14 cellular contexts compared by ENCODE assay signal in genomic region chr2:240329778-240330177, GRCh38.
DNase-seq lines count a peak whose midpoint lies in the region; ATAC-seq and TF ChIP-seq lines count a peak whose summit lies in the region.
"Had no signal": no experiment of that assay in that cellular context is flagged by ENCODE, and none has a peak within 500 bp of the region (broad histone marks: within the 10 kb centered on the region; RNA-seq: fewer than 3 reads in every experiment).

No MANE protein-coding gene starts in this region.

- no peak for TF ChIP-seq CTCF in coronary artery (IDR thresholded peaks at IDR 0.05)
- no peak for TF ChIP-seq CTCF in H9 (conservative IDR thresholded peaks at IDR 0.05)

- H2AK5ac ChIP-seq in neuronal stem cell (ENCODE audit: low read depth, low read length): peak overlapping the region; percentile 10
- no peak overlapping the region for H2AK5ac ChIP-seq in H9 (ENCODE audit: insufficient read length, low read length)

- no peaks in the 10 kb centered on the region for H3K4me1 Mint-ChIP-seq in activated CD8-positive, alpha-beta memory T cell treated with anti-CD3 and anti-CD28 coated beads, Interleukin-2, amount 10 ng/mL, durations not matched to agents 7 days and 5 days
- peaks cover 8 to 13% of the 10 kb centered on the region in 2 experiments; a peak in 3 of 4 replicates for H3K4me1 Mint-ChIP-seq in H9
- H3K4me1 Mint-ChIP-seq: CD4-positive, alpha-beta memory T cell had no signal

- H2AFZ ChIP-seq in neuronal stem cell (ENCODE audit: low read length) (no peak overlapping the region), H9 (ENCODE audit: low read length) (no peak overlapping the region)

- no peaks in the 10 kb centered on the region for H3K36me3 Mint-ChIP-seq in activated CD8-positive, alpha-beta memory T cell treated with anti-CD3 and anti-CD28 coated beads, Interleukin-2, amount 10 ng/mL, durations not matched to agents 7 days and 5 days
- no peaks in the 10 kb centered on the region for H3K36me3 Mint-ChIP-seq in H9 (ENCODE audit: insufficient read depth in 1 of 3, low read depth in 3 of 3)
- H3K36me3 Mint-ChIP-seq: CD4-positive, alpha-beta memory T cell had no signal

- no peak overlapping the region for H3T11ph ChIP-seq in H9 (ENCODE audit: low read length)

- H3K27me3 ChIP-seq in neuronal stem cell (ENCODE audit: control insufficient read depth in 3 of 3, insufficient read depth in 3 of 3, low read depth in 1 of 3, low read length in 3 of 3) (peaks cover 0 to 2% (median 0%) of the 10 kb centered on the region in 3 experiments), H9 (ENCODE audit: insufficient read depth, low read length) (no peaks in the 10 kb centered on the region)

- H3K23me2 ChIP-seq in H9 (ENCODE audit: insufficient read length, low read depth, low read length, poor library complexity, severe bottlenecking): no peaks in the 10 kb centered on the region

- H4K8ac ChIP-seq in neuronal stem cell (ENCODE audit: low read depth, low read length): no peak overlapping the region
- no peak overlapping the region for H4K8ac ChIP-seq in H9 (replicated peaks; ENCODE audit: insufficient read length, low read depth, low read length)

- H3K27me3 Mint-ChIP-seq in activated CD8-positive, alpha-beta memory T cell treated with anti-CD3 and anti-CD28 coated beads, Interleukin-2, amount 10 ng/mL, durations not matched to agents 7 days and 5 days: peaks cover 3% of the 10 kb centered on the region
- H3K27me3 Mint-ChIP-seq in H9 (ENCODE audit: low read depth): peaks cover 7% of the 10 kb centered on the region; the same call in 1 of the 2 replicates

- H3K79me2 ChIP-seq in H9 (ENCODE audit: insufficient read depth, low read length): no peaks in the 10 kb centered on the region

- H4K91ac ChIP-seq in neuronal stem cell (ENCODE audit: low read depth, low read length, poor library complexity) (no peak overlapping the region), H9 (ENCODE audit: insufficient read length, low read depth, low read length) (no peak overlapping the region)

- no CpG with 5 or more reads among the region's 6 CpGs for WGBS in neuronal stem cell (ENCODE audit: extremely low coverage in 2 of 2, insufficient read length in 2 of 2, insufficient replicate concordance in 1 of 2), 2 donors
- WGBS in H9 (ENCODE audit: extremely low coverage, insufficient read length, low lambda C conversion rate): no CpG with 5 or more reads among the region's 6 CpGs

- H3K4me3 Mint-ChIP-seq in activated CD8-positive, alpha-beta memory T cell treated with anti-CD3 and anti-CD28 coated beads, Interleukin-2, amount 10 ng/mL, durations not matched to agents 7 days and 5 days: no peak overlapping the region
- H3K4me3 Mint-ChIP-seq in H9: no peak overlapping the region
- H3K4me3 Mint-ChIP-seq: CD4-positive, alpha-beta memory T cell; HFFc6 had no signal

- no peak overlapping the region for H3K4me2 ChIP-seq in neuronal stem cell (ENCODE audit: insufficient read depth, low read length, poor library complexity, severe bottlenecking)
- no peak overlapping the region for H3K4me2 ChIP-seq in H9 (ENCODE audit: insufficient read depth, insufficient read length, low read length)

- H3K36me3 ChIP-seq in neuronal stem cell (replicated peaks in 1 of 2; ENCODE audit: control insufficient read depth in 2 of 2, insufficient read depth in 2 of 2, low read length in 2 of 2): no peaks in the 10 kb centered on the region
- H3K36me3 ChIP-seq: BE2C had no signal

- H3K4me3 ChIP-seq in coronary artery (no peak overlapping the region), neuronal stem cell (ENCODE audit: low read length in 2 of 2) (no peak overlapping the region)

- H3K27ac ChIP-seq in coronary artery (no peak overlapping the region), neuronal stem cell (replicated peaks; ENCODE audit: low read length) (no peak overlapping the region), H9 (ENCODE audit: insufficient read length, low read depth, low read length) (no peak overlapping the region)
- H3K27ac ChIP-seq: C4-2B had no signal

- H2BK20ac ChIP-seq in H9 (ENCODE audit: low read depth, low read length, poor library complexity, severe bottlenecking): no peak overlapping the region

- H2BK5ac ChIP-seq in neuronal stem cell (ENCODE audit: low read length): peak overlapping the region; percentile 91
- no peak overlapping the region for H2BK5ac ChIP-seq in H9 (ENCODE audit: insufficient read length, low read length)

- H3K9ac ChIP-seq in neuronal stem cell (ENCODE audit: low read depth, low read length, poor library complexity) (no peak overlapping the region), H9 (ENCODE audit: extremely low read depth, insufficient read length, low read length) (no peak overlapping the region)

- H3K56ac ChIP-seq in H9 (ENCODE audit: insufficient read length, low read depth, low read length): no peak overlapping the region

- no peak for ATAC-seq in activated CD8-positive, alpha-beta memory T cell treated with anti-CD3 and anti-CD28 coated beads, Interleukin-2, amount 10 ng/mL, durations not matched to agents 7 days and 5 days

- H2BK120ac ChIP-seq in neuronal stem cell (ENCODE audit: low read depth, low read length): no peak overlapping the region
- H2BK120ac ChIP-seq in H9 (ENCODE audit: low read depth, low read length, poor library complexity, severe bottlenecking): no peak overlapping the region

- CTCF ChIA-PET in activated CD8-positive, alpha-beta memory T cell treated with anti-CD3 and anti-CD28 coated beads, Interleukin-2, amount 10 ng/mL, durations not matched to agents 7 days and 5 days (lab: Charles Lee): no interaction called here

- DNase-seq in activated CD8-positive, alpha-beta memory T cell treated with anti-CD3 and anti-CD28 coated beads, Interleukin-2, amount 10 ng/mL, durations not matched to agents 7 days and 5 days: peak; percentile 34
- DNase-seq in activated CD8-positive, alpha-beta memory T cell treated with anti-CD3 and anti-CD28 coated beads, Interleukin-2, amount 50 U/mL, for 48 hours: no peak
- peak; percentile 46 for DNase-seq in coronary artery (ENCODE audit: low spot score)
- DNase-seq in neuronal stem cell (ENCODE audit: low spot score): no peak
- no peak for DNase-seq in KBM-7
- no peak for DNase-seq in AG08395 (ENCODE audit: low spot score)
- DNase-seq in H9: no peak
- DNase-seq: BE2C; CD4-positive, alpha-beta memory T cell; DND-41; GF-D8; HCEC 1CT; HFFc6 had no signal

- H3K4ac ChIP-seq in neuronal stem cell (ENCODE audit: low read length) (no peak overlapping the region), H9 (ENCODE audit: low read depth, low read length) (no peak overlapping the region)

- H2BK12ac ChIP-seq in neuronal stem cell (ENCODE audit: low read length) (no peak overlapping the region), H9 (ENCODE audit: insufficient read length, low read depth, low read length) (no peak overlapping the region)

- peaks cover 3 to 5% of the 10 kb centered on the region in 2 donors for H3K9me3 ChIP-seq in neuronal stem cell (replicated peaks in 1 of 2; ENCODE audit: control insufficient read depth in 2 of 2, insufficient read depth in 1 of 2, low read depth in 1 of 2, low read length in 2 of 2)
- H3K9me3 ChIP-seq in H9 (ENCODE audit: control insufficient read depth, low read depth, low read length): no peaks in the 10 kb centered on the region

- H3K4me1 ChIP-seq in neuronal stem cell (ENCODE audit: control insufficient read depth in 2 of 2, insufficient read depth in 1 of 2, low read depth in 1 of 2, low read length in 2 of 2): peaks cover 0 to 21% of the 10 kb centered on the region in 2 donors
- H3K4me1 ChIP-seq in H9 (ENCODE audit: insufficient read depth, low read length): no peaks in the 10 kb centered on the region

- H4K20me1 ChIP-seq in H9 (ENCODE audit: control insufficient read depth, insufficient read depth, insufficient read length): no peaks in the 10 kb centered on the region

- in situ Hi-C loops in KBM-7 (cut with MboI; ENCODE audit: low pct_unique_long_range_greater_than_20kb, low sequenced_read_pairs): no loop called here

- no peak overlapping the region for H4K5ac ChIP-seq in H9 (ENCODE audit: insufficient read length, low read depth, low read length)

- H3K18ac ChIP-seq in neuronal stem cell (ENCODE audit: low read length) (peak overlapping the region; percentile 44), H9 (ENCODE audit: insufficient read length, low read depth, low read length) (no peak overlapping the region)

- no peaks in the 10 kb centered on the region for H3K79me1 ChIP-seq in neuronal stem cell (ENCODE audit: low read depth, low read length)
- H3K79me1 ChIP-seq in H9 (ENCODE audit: insufficient read depth, low read depth, low read length, poor library complexity, severe bottlenecking): no peaks in the 10 kb centered on the region

- H3K27ac Mint-ChIP-seq in activated CD8-positive, alpha-beta memory T cell treated with anti-CD3 and anti-CD28 coated beads, Interleukin-2, amount 10 ng/mL, durations not matched to agents 7 days and 5 days: no peak overlapping the region
- no peak overlapping the region for H3K27ac Mint-ChIP-seq in H9
- H3K27ac Mint-ChIP-seq: HFFc6 had no signal

- H3K14ac ChIP-seq in neuronal stem cell (ENCODE audit: low read length) (no peak overlapping the region), H9 (ENCODE audit: insufficient read depth, low read length) (no peak overlapping the region)

- H3K9me3 Mint-ChIP-seq in activated CD8-positive, alpha-beta memory T cell treated with anti-CD3 and anti-CD28 coated beads, Interleukin-2, amount 10 ng/mL, durations not matched to agents 7 days and 5 days (ENCODE audit: low read depth): no peaks in the 10 kb centered on the region
- H3K9me3 Mint-ChIP-seq in H9: peaks cover 6 to 7% of the 10 kb centered on the region in 2 experiments; a peak in 4 of 5 replicates

- H3K23ac ChIP-seq in neuronal stem cell (ENCODE audit: low read depth, low read length, poor library complexity) (no peak overlapping the region), H9 (ENCODE audit: insufficient read length, low read depth, low read length) (no peak overlapping the region)

- H2BK15ac ChIP-seq in neuronal stem cell (ENCODE audit: low read length): peak overlapping the region; percentile 82
- H2BK15ac ChIP-seq in H9 (ENCODE audit: low read depth, low read length): no peak overlapping the region

Comparison
In these comparisons a context has a peak if more than half of its experiments do, and no peak if none do; other contexts are left out.
1. DNase-seq: peak in activated CD8-positive, alpha-beta memory T cell treated with anti-CD3 and anti-CD28 coated beads, Interleukin-2, amount 10 ng/mL, durations not matched to agents 7 days and 5 days (single experiment) and coronary artery (single experiment); none in activated CD8-positive, alpha-beta memory T cell treated with anti-CD3 and anti-CD28 coated beads, Interleukin-2, amount 50 U/mL, for 48 hours (single experiment), neuronal stem cell (single experiment), KBM-7 (single experiment), AG08395 (single experiment) and H9 (single experiment).